10 cellular contexts compared by ENCODE assay signal in the genomic region with DNA sequence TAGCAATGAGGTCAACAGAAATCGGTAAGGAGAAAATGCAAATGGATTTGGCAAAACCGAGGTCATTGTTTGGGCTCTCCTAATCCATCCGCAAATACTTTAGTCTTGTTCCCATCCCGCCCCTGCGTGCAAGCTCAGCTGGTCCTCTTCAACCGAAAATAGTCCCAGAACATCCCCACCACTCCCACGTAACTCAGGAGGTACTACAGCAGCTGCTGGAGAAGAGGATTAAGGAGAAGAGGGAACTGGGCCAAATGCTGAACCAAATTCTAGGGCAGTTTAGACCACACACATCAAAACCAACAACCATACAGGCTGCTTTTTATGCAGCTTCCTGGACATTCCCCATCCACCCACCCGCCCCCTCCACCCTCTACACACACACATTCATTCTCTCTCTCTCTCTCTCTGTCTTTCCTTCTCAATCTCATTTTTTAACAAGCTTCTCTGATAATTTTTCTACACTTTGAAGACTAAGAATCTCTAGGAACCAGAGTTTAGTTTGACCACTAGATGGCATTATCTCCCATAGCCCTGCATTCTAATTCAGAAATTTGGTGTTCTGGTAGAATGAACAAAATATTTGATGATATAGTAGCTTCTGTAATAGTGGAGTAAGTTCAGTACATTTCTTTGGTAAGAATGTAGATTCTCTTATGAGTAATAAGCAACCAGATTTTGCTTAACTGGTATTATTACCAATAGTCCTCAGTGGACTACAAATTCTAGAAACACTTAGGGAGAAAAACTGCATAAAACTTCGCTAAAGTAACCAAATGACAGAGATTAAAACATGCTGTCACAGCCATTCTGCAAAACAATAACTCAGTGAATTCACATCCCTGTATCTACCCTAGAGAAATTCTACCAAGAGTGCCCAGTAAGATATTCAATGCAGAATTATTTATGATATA. TPM values are rescaled to one million over a fixed set of nuclear protein-coding genes. Genes with fewer than 3 reads are reported as not detected.
DNase-seq lines count a peak whose midpoint lies in the region; ATAC-seq, FAIRE-seq and TF ChIP-seq lines count a peak whose summit lies in the region.
"Had no signal": no experiment of that assay in that cellular context is flagged by ENCODE, and none has a peak within 500 bp of the region (broad histone marks: within the 10 kb centered on the region; RNA-seq: fewer than 3 reads in every experiment).

No MANE protein-coding gene starts in this region.

- no peak for FAIRE-seq in D721Med (lab: Jason Lieb, UNC)

- peaks cover 27% of the 10 kb centered on the region for H3K4me1 Mint-ChIP-seq in nephron

- ATAC-seq in GM18907 (IDR thresholded peaks at IDR 0.05; ENCODE audit: unreplicated experiment) = no peak
- ATAC-seq in GM19455 (IDR thresholded peaks at IDR 0.05; ENCODE audit: unreplicated experiment) = no peak
- ATAC-seq in GM18517 (IDR thresholded peaks at IDR 0.05; ENCODE audit: unreplicated experiment) = no peak

- H3K27ac Mint-ChIP-seq in nephron = peak overlapping the region; percentile 62 to 72 (median 71)

- H3K36me3 Mint-ChIP-seq in nephron (ENCODE audit: low read depth) = no peaks in the 10 kb centered on the region

- H3K9me3 Mint-ChIP-seq in nephron = no peaks in the 10 kb centered on the region

- DNase-seq in D721Med (ENCODE audit: insufficient read length, low spot score) (no peak), HEK293T (ENCODE audit: extremely low spot score) (peak; percentile 28), RPMI7951 (ENCODE audit: low read depth) (peak; percentile 88), epithelial cell of proximal tubule (ENCODE audit: low read depth) (no peak)

- H3K27me3 Mint-ChIP-seq in nephron (ENCODE audit: low read depth) = no peaks in the 10 kb centered on the region

- POLR2A ChIA-PET in HEK293T (lab: Yijun Ruan, JAX) = no interaction called here

- H3K4me3 ChIP-seq in epithelial cell of proximal tubule (ENCODE audit: low read depth, low read length) = no peak overlapping the region
- H3K4me3 ChIP-seq: skin epidermis had no signal

- TF ChIP-seq CTCF in D721Med (IDR thresholded peaks at IDR 0.05; ENCODE audit: insufficient read depth, missing control alignments) (peak; percentile 82), epithelial cell of proximal tubule (conservative IDR thresholded peaks at IDR 0.05; ENCODE audit: low read depth, low read length) (peak; percentile 73), nephron (IDR thresholded peaks at IDR 0.05; ENCODE audit: unreplicated experiment in 3 of 3) (peak; percentile 60 to 71 (median 63))

- H3K4me3 Mint-ChIP-seq in nephron = peak overlapping the region in 2 of 3 experiments; percentile 21 to 47

- CTCF ChIA-PET in HEK293T (lab: Yijun Ruan, JAX) = interaction anchor here (0.7 to 1.9 kb wide), 12 partner anchors 9 to 469 kb away, joined by 3 to 7 read pairs (median 4); a partner anchor contains a TSS

TF ChIP-seq in HEK293T, 16 proteins besides CTCF, POLR2A, EP300 and RAD21:
- no peak for TF ChIP-seq ELF4 (IDR thresholded peaks at IDR 0.05)
- no peak for TF ChIP-seq TARDBP (IDR thresholded peaks at IDR 0.05)
- TF ChIP-seq, protein P1, sequence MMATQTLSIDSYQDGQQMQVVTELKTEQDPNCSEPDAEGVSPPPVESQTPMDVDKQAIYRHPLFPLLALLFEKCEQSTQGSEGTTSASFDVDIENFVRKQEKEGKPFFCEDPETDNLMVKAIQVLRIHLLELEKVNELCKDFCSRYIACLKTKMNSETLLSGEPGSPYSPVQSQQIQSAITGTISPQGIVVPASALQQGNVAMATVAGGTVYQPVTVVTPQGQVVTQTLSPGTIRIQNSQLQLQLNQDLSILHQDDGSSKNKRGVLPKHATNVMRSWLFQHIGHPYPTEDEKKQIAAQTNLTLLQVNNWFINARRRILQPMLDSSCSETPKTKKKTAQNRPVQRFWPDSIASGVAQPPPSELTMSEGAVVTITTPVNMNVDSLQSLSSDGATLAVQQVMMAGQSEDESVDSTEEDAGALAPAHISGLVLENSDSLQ (IDR thresholded peaks at IDR 0.05) = no peak
- no peak for TF ChIP-seq FOXK2 (IDR thresholded peaks at IDR 0.05)
- no peak for TF ChIP-seq ZNF384 (IDR thresholded peaks at IDR 0.05)

RNA-seq across cellular contexts. Expression of a gene that starts 52.1 kb away (rescaled TPM):
- total RNA-seq in RPMI7951 (2014; rRNA removed; shearing (Covaris generic)) = 21.6 and 24.6 TPM in 2 replicates
- total RNA-seq in epithelial cell of proximal tubule = 2.6 and 6.1 TPM in 2 replicates
- total RNA-seq: T-helper 1 cell treated with Interleukin-12 subunit alpha and Interleukin-12 subunit beta and Interleukin-4 antibody, amounts not matched to agents 30 ng/mL and 1 ng/mL, for 36 hours had no signal

Comparison
In these comparisons a context has a peak if more than half of its experiments do, and no peak if none do; other contexts are left out.
1. DNase-seq: peak in HEK293T (single experiment) and RPMI7951 (single experiment); none in D721Med (single experiment) and epithelial cell of proximal tubule (single experiment).
2. Peak in every context shown above with its lines, with median percentiles within 50 percentile points of each other: CTCF ChIP-seq.